Comparison of ENCODE assay signal across 17 cellular contexts in genomic region chr18:9091066-9091476, GRCh38. TPM values are rescaled to one million over a fixed set of nuclear protein-coding genes. Genes with fewer than 3 reads are reported as not detected.
A peak's percentile ranks its signal among the peaks of the same experiment; 100 is the strongest.
DNase-seq lines count a peak whose midpoint lies in the region; ATAC-seq, FAIRE-seq and TF ChIP-seq lines count a peak whose summit lies in the region.
"Had no signal": no experiment of that assay in that cellular context is flagged by ENCODE, and none has a peak within 500 bp of the region (broad histone marks: within the 10 kb centered on the region; RNA-seq: fewer than 3 reads in every experiment).

No MANE protein-coding gene starts in this region.

- H2AFZ ChIP-seq in DND-41 (ENCODE audit: low read depth, low read length): no peak overlapping the region

- H4K20me1 ChIP-seq in DND-41 (ENCODE audit: insufficient read depth, low read length): no peaks in the 10 kb centered on the region

- peak overlapping the region; percentile 93 for H3K4me3 Mint-ChIP-seq in activated T-helper 2 cell treated with anti-CD3 and anti-CD28 coated beads, Interferon-gamma antibody, Interleukin-2, Interleukin-4, amounts not matched to agents 10 μg/mL and 5 μg/mL and 100 μg/mL, durations not matched to agents 14 hours and 24 hours and 36 hours (ENCODE audit: low read depth)
- H3K4me3 Mint-ChIP-seq in naive thymus-derived CD8-positive, alpha-beta T cell: peak overlapping the region in 9 of 10 donors; percentile 5 to 77 (median 66)

- H3K27me3 ChIP-seq in DND-41 (ENCODE audit: insufficient read depth, low read length, poor library complexity): no peaks in the 10 kb centered on the region
- H3K27me3 ChIP-seq: BE2C, transverse colon had no signal

- intact Hi-C loops in activated T-helper 2 cell treated with anti-CD3 and anti-CD28 coated beads, Interferon-gamma antibody, Interleukin-2, Interleukin-4, amounts not matched to agents 10 μg/mL and 5 μg/mL and 100 μg/mL, durations not matched to agents 14 hours and 24 hours and 36 hours (cut with micrococcal nuclease): loop anchor here (1.0 kb wide), 3 partner anchors 8 to 26 kb away; partner anchors contain the start of gene NDUFV2
- intact Hi-C loops in posterior vena cava (cut with DNase I): no loop called here

- no peak overlapping the region for H3K4me2 ChIP-seq in DND-41 (ENCODE audit: insufficient read depth, low read length)

- H3K4me1 Mint-ChIP-seq in activated T-helper 2 cell treated with anti-CD3 and anti-CD28 coated beads, Interferon-gamma antibody, Interleukin-2, Interleukin-4, amounts not matched to agents 10 μg/mL and 5 μg/mL and 100 μg/mL, durations not matched to agents 14 hours and 24 hours and 36 hours (ENCODE audit: low read depth): peaks cover 70% of the 10 kb centered on the region
- H3K4me1 Mint-ChIP-seq in naive thymus-derived CD8-positive, alpha-beta T cell: peaks cover 22 to 65% (median 57%) of the 10 kb centered on the region in 4 donors

- H3K4me3 ChIP-seq in DND-41 (ENCODE audit: low read depth in 1 of 2, low read length in 2 of 2): no peak overlapping the region
- H3K4me3 ChIP-seq: transverse colon had no signal

- H3K36me3 ChIP-seq in DND-41 (ENCODE audit: insufficient read depth, low read length): no peaks in the 10 kb centered on the region
- H3K36me3 ChIP-seq: BE2C, transverse colon had no signal

- TF ChIP-seq CTCF in DND-41 (IDR thresholded peaks at IDR 0.05; ENCODE audit: borderline replicate concordance, extremely low read depth, low read length, poor library complexity, severe bottlenecking): no peak

- FAIRE-seq in GM12891 (lab: Jason Lieb, UNC): no peak
- FAIRE-seq: astrocyte had no signal

- ATAC-seq in DND-41 (ENCODE audit: insufficient read depth, low read depth) (0 out of 3 replicates have a peak, but pooled peaks have one; percentile 27), GM19023 (IDR thresholded peaks at IDR 0.05; ENCODE audit: unreplicated experiment) (no peak)
- peak; percentile 81 to 84 for ATAC-seq in naive thymus-derived CD8-positive, alpha-beta T cell
- ATAC-seq: PC-3 had no signal

- no peak for TF ChIP-seq POLR2A in GM12891 (IDR thresholded peaks at IDR 0.05; ENCODE audit: low read depth, low read length)

- no peak overlapping the region for H3K9ac ChIP-seq in DND-41 (ENCODE audit: low read depth, low read length)

- H3K9me3 Mint-ChIP-seq in activated T-helper 2 cell treated with anti-CD3 and anti-CD28 coated beads, Interferon-gamma antibody, Interleukin-2, Interleukin-4, amounts not matched to agents 10 μg/mL and 5 μg/mL and 100 μg/mL, durations not matched to agents 14 hours and 24 hours and 36 hours: peaks cover 12% of the 10 kb centered on the region
- H3K9me3 Mint-ChIP-seq in naive thymus-derived CD8-positive, alpha-beta T cell: no peaks in the 10 kb centered on the region

- H3K27ac Mint-ChIP-seq in activated T-helper 2 cell treated with anti-CD3 and anti-CD28 coated beads, Interferon-gamma antibody, Interleukin-2, Interleukin-4, amounts not matched to agents 10 μg/mL and 5 μg/mL and 100 μg/mL, durations not matched to agents 14 hours and 24 hours and 36 hours: peak overlapping the region; percentile 99
- H3K27ac Mint-ChIP-seq in naive thymus-derived CD8-positive, alpha-beta T cell: peak overlapping the region; percentile 80 to 98 (median 96)
- H3K27ac Mint-ChIP-seq: progenitor cell of endocrine pancreas had no signal

- H3K36me3 Mint-ChIP-seq in activated T-helper 2 cell treated with anti-CD3 and anti-CD28 coated beads, Interferon-gamma antibody, Interleukin-2, Interleukin-4, amounts not matched to agents 10 μg/mL and 5 μg/mL and 100 μg/mL, durations not matched to agents 14 hours and 24 hours and 36 hours (ENCODE audit: low read depth): peaks cover 37% of the 10 kb centered on the region
- H3K36me3 Mint-ChIP-seq in naive thymus-derived CD8-positive, alpha-beta T cell: no peaks in the 10 kb centered on the region

- H3K27ac ChIP-seq in DND-41 (ENCODE audit: low read length): no peak overlapping the region
- H3K27ac ChIP-seq: transverse colon had no signal

- H3K9me3 ChIP-seq in DND-41 (ENCODE audit: insufficient read depth, low read length, severe bottlenecking): no peaks in the 10 kb centered on the region
- H3K9me3 ChIP-seq: BE2C, transverse colon had no signal

- DNase-seq in DND-41 (no peak), T-helper 22 cell (ENCODE audit: low read depth) (peak; percentile 47), GM12891 (ENCODE audit: insufficient read length, low spot score) (no peak), NCI-H1105 (lab: John Stamatoyannopoulos, UW) (no peak), posterior vena cava (ENCODE audit: low spot score) (no peak)
- peak; percentile 56 for DNase-seq in activated T-helper 2 cell treated with anti-CD3 and anti-CD28 coated beads, Interferon-gamma antibody, Interleukin-2, Interleukin-4, amounts not matched to agents 10 μg/mL and 5 μg/mL and 100 μg/mL, durations not matched to agents 14 hours and 24 hours and 36 hours (ENCODE audit: low spot score)
- peak in 8 of 10 donors; percentile 10 to 77 (median 42) for DNase-seq in naive thymus-derived CD8-positive, alpha-beta T cell
- DNase-seq: BE2C, DMS79 treated with DMSO at 0.1 percent for 48 hours, hippocampal formation, NCI-H187, NCI-H524 treated with DMSO at 0.1 percent for 48 hours, PC-3, transverse colon had no signal

- POLR2A ChIA-PET in naive thymus-derived CD8-positive, alpha-beta T cell (lab: Charles Lee): interaction anchor here (0.6 to 4.8 kb wide), 3 partner anchors 12 to 46 kb away, joined by 3 to 21 read pairs (median 3); partner anchors contain the start of genes ANKRD12 and NDUFV2

- peaks cover 8% of the 10 kb centered on the region; the same call in 1 of the 2 replicates for H3K4me1 ChIP-seq in DND-41 (ENCODE audit: insufficient read depth, low read length)
- H3K4me1 ChIP-seq: BE2C had no signal

- H3K79me2 ChIP-seq in DND-41 (ENCODE audit: insufficient read depth, low read length): no peaks in the 10 kb centered on the region

- H3K27me3 Mint-ChIP-seq in activated T-helper 2 cell treated with anti-CD3 and anti-CD28 coated beads, Interferon-gamma antibody, Interleukin-2, Interleukin-4, amounts not matched to agents 10 μg/mL and 5 μg/mL and 100 μg/mL, durations not matched to agents 14 hours and 24 hours and 36 hours (ENCODE audit: low read depth): no peaks in the 10 kb centered on the region
- H3K27me3 Mint-ChIP-seq in naive thymus-derived CD8-positive, alpha-beta T cell: no peaks in the 10 kb centered on the region
- H3K27me3 Mint-ChIP-seq: progenitor cell of endocrine pancreas had no signal

TF ChIP-seq in GM12891, 5 proteins besides CTCF, POLR2A, EP300 and RAD21:
- TF ChIP-seq TAF1 (IDR thresholded peaks at IDR 0.05; ENCODE audit: low read depth, low read length): no peak
- TF ChIP-seq SPI1 (IDR thresholded peaks at IDR 0.05; ENCODE audit: low read depth, low read length): no peak
- no peak for TF ChIP-seq PAX5 (IDR thresholded peaks at IDR 0.05; ENCODE audit: insufficient read depth, low read length, severe bottlenecking)
- no peak for TF ChIP-seq POU2F2 (IDR thresholded peaks at IDR 0.05; ENCODE audit: low read depth, low read length)
- no peak for TF ChIP-seq POLR2AphosphoS5 (IDR thresholded peaks at IDR 0.05; ENCODE audit: low read depth, low read length)

RNA-seq across cellular contexts. Expression of gene NDUFV2, which starts 11.4 kb away (rescaled TPM):
- total RNA-seq in activated T-helper 2 cell treated with anti-CD3 and anti-CD28 coated beads, Interferon-gamma antibody, Interleukin-2, Interleukin-4, amounts not matched to agents 10 μg/mL and 5 μg/mL and 100 μg/mL, durations not matched to agents 14 hours and 24 hours and 36 hours: 329 and 341 TPM in 2 replicates
- total RNA-seq in naive thymus-derived CD8-positive, alpha-beta T cell: 100 to 1,000 TPM; 149 to 166 TPM
- 100 to 1,000 TPM; 106 to 155 (median 128) TPM for polyA plus RNA-seq in naive thymus-derived CD8-positive, alpha-beta T cell
- polyA plus RNA-seq in GM12891 (2012; ENCODE audit: low read depth, missing spikeins): 236 TPM
- total RNA-seq in posterior vena cava: 100 to 1,000 TPM; 117 to 151 TPM

RNA-seq across cellular contexts. Expression of gene ANKRD12, which starts 45.5 kb away (rescaled TPM):
- 66.0 and 68.7 TPM in 2 replicates for total RNA-seq in activated T-helper 2 cell treated with anti-CD3 and anti-CD28 coated beads, Interferon-gamma antibody, Interleukin-2, Interleukin-4, amounts not matched to agents 10 μg/mL and 5 μg/mL and 100 μg/mL, durations not matched to agents 14 hours and 24 hours and 36 hours
- total RNA-seq in naive thymus-derived CD8-positive, alpha-beta T cell: 100 to 1,000 TPM; 198 to 212 TPM
- 10 to 100 TPM; 15.7 to 70.4 (median 26.3) TPM for polyA plus RNA-seq in naive thymus-derived CD8-positive, alpha-beta T cell
- polyA plus RNA-seq in GM12891 (2012; ENCODE audit: low read depth, missing spikeins): 13.4 TPM
- total RNA-seq in posterior vena cava: 10 to 100 TPM; 81.0 to 91.9 TPM

Comparison
In these comparisons a context has a peak if more than half of its experiments do, and no peak if none do; other contexts are left out.
1. DNase-seq: peak in T-helper 22 cell (single experiment), activated T-helper 2 cell treated with anti-CD3 and anti-CD28 coated beads, Interferon-gamma antibody, Interleukin-2, Interleukin-4, amounts not matched to agents 10 μg/mL and 5 μg/mL and 100 μg/mL, durations not matched to agents 14 hours and 24 hours and 36 hours (single experiment) and naive thymus-derived CD8-positive, alpha-beta T cell (8 of 10); none in DND-41 (single experiment), GM12891 (single experiment), NCI-H1105 (single experiment) and posterior vena cava (single experiment).